ENCODE assay signal across 9 cellular contexts in genomic region chr2:163878718-163879117, GRCh38.
DNase-seq lines count a peak whose midpoint lies in the region; ATAC-seq and TF ChIP-seq lines count a peak whose summit lies in the region.
"Had no signal": no experiment of that assay in that cellular context is flagged by ENCODE, and none has a peak within 500 bp of the region (broad histone marks: within the 10 kb centered on the region; RNA-seq: fewer than 3 reads in every experiment).

No MANE protein-coding gene starts in this region.

- H3K27me3 ChIP-seq in PC-3 (ENCODE audit: low read length) (no peaks in the 10 kb centered on the region), hepatocyte (no peaks in the 10 kb centered on the region), transverse colon (no peaks in the 10 kb centered on the region)

- H2AFZ ChIP-seq in PC-3 (ENCODE audit: low read length) (no peak overlapping the region), hepatocyte (no peak overlapping the region)

- no peaks in the 10 kb centered on the region for H3K9me3 ChIP-seq in PC-3 (ENCODE audit: low read length)
- H3K9me3 ChIP-seq in hepatocyte (ENCODE audit: low read depth), result no peaks in the 10 kb centered on the region
- no peaks in the 10 kb centered on the region for H3K9me3 ChIP-seq in transverse colon
- H3K9me3 ChIP-seq: thoracic aorta had no signal

- H3K79me2 ChIP-seq in PC-3 (ENCODE audit: low read length) (no peaks in the 10 kb centered on the region), hepatocyte (no peaks in the 10 kb centered on the region)

- peaks cover 7% of the 10 kb centered on the region for H3K4me1 ChIP-seq in PC-3 (ENCODE audit: insufficient read depth, low read length)
- no peaks in the 10 kb centered on the region for H3K4me1 ChIP-seq in hepatocyte (ENCODE audit: insufficient read depth)
- H3K4me1 ChIP-seq in transverse colon, result no peaks in the 10 kb centered on the region

- no peaks in the 10 kb centered on the region for H3F3A ChIP-seq in PC-3 (ENCODE audit: low read length, unreplicated experiment)

- in situ Hi-C loops in transverse colon (cut with MboI; ENCODE audit: low pct_ligation_motif_present in 1 of 4, low pct_unique_long_range_greater_than_20kb in 1 of 4, low sequenced_read_pairs in 3 of 4), result no loop called here

- H3K36me3 ChIP-seq in PC-3 (ENCODE audit: low read depth, low read length) (no peaks in the 10 kb centered on the region), hepatocyte (replicated peaks; ENCODE audit: insufficient read depth, low read depth) (no peaks in the 10 kb centered on the region), transverse colon (no peaks in the 10 kb centered on the region)
- H3K36me3 ChIP-seq: thoracic aorta had no signal

- intact Hi-C loops in PC-3 (cut with micrococcal nuclease) (loop anchor here (5.0 kb wide), 1 partner anchor 406 kb away; no protein-coding TSS in a partner anchor), transverse colon (cut with DNase I; ENCODE audit: low total_unique reads) (no loop called here)

- H4K20me1 ChIP-seq in PC-3 (ENCODE audit: low read length) (no peaks in the 10 kb centered on the region), hepatocyte (ENCODE audit: insufficient read depth, poor library complexity, severe bottlenecking) (no peaks in the 10 kb centered on the region)

- no peak overlapping the region for H3K4me3 ChIP-seq in PC-3 (ENCODE audit: low read length)
- H3K4me3 ChIP-seq in hepatocyte, result no peak overlapping the region
- no peak overlapping the region for H3K4me3 ChIP-seq in transverse colon
- H3K4me3 ChIP-seq: thoracic aorta had no signal

- ATAC-seq in PC-3 (peak; percentile 49; the same call in 1 of the 2 replicates), HG02571 (IDR thresholded peaks at IDR 0.05; ENCODE audit: unreplicated experiment) (no peak)

- no TSS peak for BruUV-seq in PC-3 (replicated peaks; lab: Mats Ljungman, UMichigan)

- peak; percentile 84 for TF ChIP-seq CTCF in PC-3 (conservative IDR thresholded peaks at IDR 0.05; ENCODE audit: low read depth, low read length)
- TF ChIP-seq CTCF in hepatocyte (IDR thresholded peaks at IDR 0.05; ENCODE audit: poor library complexity), result peak; percentile 43
- TF ChIP-seq CTCF in transverse colon (IDR thresholded peaks at IDR 0.05), result peak in 2 of 5 experiments; percentile 8 to 29

- no peak overlapping the region for H3K9ac ChIP-seq in PC-3 (ENCODE audit: low read length)

- no peak overlapping the region for H3K27ac ChIP-seq in PC-3 (ENCODE audit: low read length)
- H3K27ac ChIP-seq in hepatocyte, result no peak overlapping the region
- H3K27ac ChIP-seq in transverse colon, result no peak overlapping the region
- H3K27ac ChIP-seq: thoracic aorta had no signal

- POLR2A ChIA-PET in PC-3 (lab: Charles Lee; ENCODE audit: unreplicated experiment), result no interaction called here

- DNase-seq in EL, result peak; percentile 32
- DNase-seq in HCEC 1CT, result peak; percentile 20
- DNase-seq in PC-3, result peak; percentile 61
- DNase-seq in hepatocyte (ENCODE audit: low spot score), result peak; percentile 25
- no peak for DNase-seq in SIG-M5 (lab: John Stamatoyannopoulos, UW)
- no peak for DNase-seq in NCI-H1436 treated with DMSO at 0.1 percent for 48 hours (lab: John Stamatoyannopoulos, UW)
- no peak for DNase-seq in transverse colon

- TF ChIP-seq EP300 in transverse colon (IDR thresholded peaks at IDR 0.05; ENCODE audit: low read depth), result no peak

- WGBS in hepatocyte (ENCODE audit: low lambda C conversion rate, missing lambda C conversion rate), result 59% methylated on average over 4 of the region's 4 CpGs
- 60 to 80% methylated on average over 2 to 4 of the region's 4 CpGs for WGBS in transverse colon (ENCODE audit: low coverage in 1 of 2), 2 donors

- TF ChIP-seq POLR2A in transverse colon (IDR thresholded peaks at IDR 0.05), result no peak

- CTCF ChIA-PET in PC-3 (lab: Charles Lee), result interaction anchor here (0.9 kb wide), 1 partner anchor 892 kb away, joined by 5 read pairs; no protein-coding TSS in a partner anchor

- H3K4me2 ChIP-seq in PC-3 (ENCODE audit: low read length) (no peak overlapping the region), hepatocyte (no peak overlapping the region)

- no peaks in the 10 kb centered on the region for H3K9me2 ChIP-seq in PC-3 (replicated peaks; ENCODE audit: low read length)
- no peaks in the 10 kb centered on the region for H3K9me2 ChIP-seq in hepatocyte (replicated peaks; ENCODE audit: insufficient read depth)

Comparison
In these comparisons a context has a peak if more than half of its experiments do, and no peak if none do; other contexts are left out.
1. DNase-seq: peak in EL (single experiment), HCEC 1CT (single experiment), PC-3 (single experiment) and hepatocyte (single experiment); none in SIG-M5 (single experiment), NCI-H1436 treated with DMSO at 0.1 percent for 48 hours (single experiment) and transverse colon (single experiment).